In genomic region chr2:36360063-36360462, GRCh38 we compare ENCODE assay signal across 13 cellular contexts. TPM values are rescaled to one million over a fixed set of nuclear protein-coding genes. Genes with fewer than 3 reads are reported as not detected.
A peak's percentile ranks its signal among the peaks of the same experiment; 100 is the strongest.
DNase-seq lines count a peak whose midpoint lies in the region; ATAC-seq, FAIRE-seq and TF ChIP-seq lines count a peak whose summit lies in the region.
"Had no signal": no experiment of that assay in that cellular context is flagged by ENCODE, and none has a peak within 500 bp of the region (broad histone marks: within the 10 kb centered on the region; RNA-seq: fewer than 3 reads in every experiment).

No MANE protein-coding gene starts in this region.

- no peaks in the 10 kb centered on the region for H3K9me1 ChIP-seq in keratinocyte (ENCODE audit: control insufficient read depth, extremely low read depth, insufficient read depth, low read length)

- H3K36me3 ChIP-seq in brain microvascular endothelial cell (replicated peaks) (peaks cover 10% of the 10 kb centered on the region), keratinocyte (ENCODE audit: control insufficient read depth in 2 of 2, extremely low read depth in 1 of 2, insufficient read depth in 2 of 2, low read length in 2 of 2) (no peaks in the 10 kb centered on the region), tibial artery (no peaks in the 10 kb centered on the region)
- H3K36me3 ChIP-seq: tibial nerve had no signal

- H2AFZ ChIP-seq in keratinocyte (ENCODE audit: control insufficient read depth, low read length) = no peak overlapping the region

- no peak for TF ChIP-seq CTCF in HFF-Myc (IDR thresholded peaks at IDR 0.05; ENCODE audit: low read depth, low read length, missing control alignments)
- no peak for TF ChIP-seq CTCF in brain microvascular endothelial cell (IDR thresholded peaks at IDR 0.05; ENCODE audit: low read depth, low read length, missing control alignments)
- no peak for TF ChIP-seq CTCF in keratinocyte (optimal IDR thresholded peaks at IDR 0.05 in 1 of 3, IDR thresholded peaks at IDR 0.05 in 1 of 3, conservative IDR thresholded peaks at IDR 0.05 in 1 of 3; ENCODE audit: extremely low read depth in 1 of 3, insufficient read depth in 2 of 3, low read length in 3 of 3)
- TF ChIP-seq CTCF in tibial artery (IDR thresholded peaks at IDR 0.05) = no peak

- intact Hi-C loops in tibial artery (cut with DNase I; ENCODE audit: low total_unique reads) = loop anchor here (10.0 kb wide), 1 partner anchor 55 kb away; no protein-coding TSS in a partner anchor

- H3K4me2 ChIP-seq in keratinocyte (ENCODE audit: control insufficient read depth, extremely low read depth, insufficient read depth, low read depth, low read length) = peak overlapping the region; percentile 88

- H3K9ac ChIP-seq in keratinocyte (ENCODE audit: control insufficient read depth, extremely low read depth, insufficient read depth, low read length) = peak overlapping the region; percentile 89

- in situ Hi-C loops in brain microvascular endothelial cell (cut with HindIII; ENCODE audit: low pct_ligation_motif_present, low sequenced_read_pairs) = no loop called here

- DNase-seq in HFF-Myc (ENCODE audit: extremely low read depth, low read depth) (no peak), brain microvascular endothelial cell (no peak), keratinocyte (ENCODE audit: low read depth, low spot score) (no peak), tibial artery (no peak), T1000 (lab: John Stamatoyannopoulos, UW) (no peak), NCI-H1436 treated with DMSO at 0.1 percent for 48 hours (lab: John Stamatoyannopoulos, UW) (no peak)
- no peak for DNase-seq in stimulated activated naive CD4-positive, alpha-beta T cell (lab: John Stamatoyannopoulos, UW)
- DNase-seq: activated CD8-positive, alpha-beta T cell treated with anti-CD3 and anti-CD28 coated beads, Interleukin-2, amount 10 ng/mL, durations not matched to agents 7 days and 5 days; activated effector memory CD4-positive, alpha-beta T cell treated with anti-CD3 and anti-CD28 coated beads, Interleukin-2, amount 50 U/mL, for 16 hours; CD8-positive, alpha-beta memory T cell; head of caudate nucleus had no signal

- peaks cover 58% of the 10 kb centered on the region for H3K4me1 ChIP-seq in keratinocyte (ENCODE audit: control insufficient read depth, extremely low read depth, insufficient read depth, low read length)
- peaks cover 0 to 64% (median 54%) of the 10 kb centered on the region in 4 donors for H3K4me1 ChIP-seq in tibial artery

- peak; percentile 71 for FAIRE-seq in keratinocyte (lab: Jason Lieb, UNC)

- no peak for ATAC-seq in HG03571 (IDR thresholded peaks at IDR 0.05; ENCODE audit: unreplicated experiment)
- ATAC-seq: activated CD8-positive, alpha-beta T cell treated with anti-CD3 and anti-CD28 coated beads, Interleukin-2, amount 10 ng/mL, durations not matched to agents 7 days and 5 days had no signal

- no peaks in the 10 kb centered on the region for H4K20me1 ChIP-seq in keratinocyte (ENCODE audit: control insufficient read depth, extremely low read depth, insufficient read depth, low read length)

- H3K9me3 ChIP-seq in keratinocyte (ENCODE audit: control insufficient read depth, low read depth, low read length) = no peaks in the 10 kb centered on the region
- no peaks in the 10 kb centered on the region for H3K9me3 ChIP-seq in tibial artery
- H3K9me3 ChIP-seq: tibial nerve had no signal

- H3K27me3 ChIP-seq in brain microvascular endothelial cell (replicated peaks) (no peaks in the 10 kb centered on the region), keratinocyte (ENCODE audit: control insufficient read depth, extremely low read depth, insufficient read depth, low read length) (no peaks in the 10 kb centered on the region), tibial artery (no peaks in the 10 kb centered on the region)
- H3K27me3 ChIP-seq: tibial nerve had no signal

- peaks cover 94% of the 10 kb centered on the region for H3K79me2 ChIP-seq in keratinocyte (ENCODE audit: control insufficient read depth, insufficient read depth, low read length)

- H3K4me3 ChIP-seq in HFF-Myc (replicated peaks; ENCODE audit: low read depth, low read length) (peak overlapping the region; percentile 97), brain microvascular endothelial cell (ENCODE audit: low read depth, low read length) (no peak overlapping the region), keratinocyte (ENCODE audit: control insufficient read depth in 2 of 3, extremely low read depth in 1 of 3, insufficient read depth in 2 of 3, low read depth in 1 of 3, low read length in 3 of 3) (peak overlapping the region in 2 of 3 experiments; percentile 83 to 94), tibial artery (peak overlapping the region; percentile 94)

- H3K27ac ChIP-seq in brain microvascular endothelial cell (peak overlapping the region; percentile 84), keratinocyte (ENCODE audit: control insufficient read depth, insufficient read depth, low read length) (peak overlapping the region; percentile 71), tibial artery (peak overlapping the region; percentile 92 to 97)

- dilution Hi-C loops in keratinocyte (cut with MboI; ENCODE audit: extremely low pct_ligation_motif_present, low sequenced_read_pairs) = no loop called here

RNA-seq across cellular contexts. Expression of gene CRIM1, which starts 4.5 kb away (rescaled TPM):
- polyA plus RNA-seq in keratinocyte = 98.3 to 136 TPM (median 116 TPM) in 3 replicates
- polyA plus RNA-seq in keratinocyte (2011; ENCODE audit: low read depth) = 32.2 TPM
- polyA plus RNA-seq in keratinocyte (2011; cell fraction: cytosol; rRNA removed) = 54.2 and 69.7 TPM in 2 replicates
- 316 and 318 TPM in 2 replicates for polyA plus RNA-seq in keratinocyte (2011; cell fraction: nucleus; rRNA removed)
- 51.3 and 110 TPM in 2 replicates for polyA plus RNA-seq in keratinocyte (2012; ENCODE audit: low replicate concordance)
- 353 to 631 TPM (median 519 TPM) in 3 replicates for polyA minus RNA-seq in keratinocyte
- polyA minus RNA-seq in keratinocyte (2011; cell fraction: cytosol; rRNA and poly(A)+ RNA removed) = 371 TPM
- polyA minus RNA-seq in keratinocyte (2011; cell fraction: nucleus; rRNA and poly(A)+ RNA removed) = 966 and 975 TPM in 2 replicates
